Comparison of ENCODE assay signal across 4 cellular contexts in genomic region chr6:68676094-68676493, GRCh38. TPM values are rescaled to one million over a fixed set of nuclear protein-coding genes. Genes with fewer than 3 reads are reported as not detected.
"Had no signal": no experiment of that assay in that cellular context is flagged by ENCODE, and none has a peak within 500 bp of the region (broad histone marks: within the 10 kb centered on the region; RNA-seq: fewer than 3 reads in every experiment).

No MANE protein-coding gene starts in this region.

RNA-seq across cellular contexts. Expression of gene ADGRB3, which starts 41.0 kb away (rescaled TPM):
- total RNA-seq: OCI-LY7, PC-9, RPMI7951, SJSA1 had no signal
